ENCODE assay signal across 11 cellular contexts in genomic region chr9:2481216-2481615, GRCh38.
"Had no signal": no experiment of that assay in that cellular context is flagged by ENCODE, and none has a peak within 500 bp of the region (broad histone marks: within the 10 kb centered on the region; RNA-seq: fewer than 3 reads in every experiment).

No MANE protein-coding gene starts in this region.

- H3K27ac Mint-ChIP-seq: H9, HFFc6, IgD-negative memory B cell had no signal

- FAIRE-seq: H1, H54, HepG2, K562 had no signal

- H3K4me3 Mint-ChIP-seq: H9, HFFc6, IgD-negative memory B cell had no signal

- H3K4me3 ChIP-seq: GM23248, K562 had no signal

- DNase-seq: GM23248, H9, HCEC 1CT, HFFc6, KG1 had no signal

- ATAC-seq: HepG2, K562 had no signal

- H3K27me3 Mint-ChIP-seq: IgD-negative memory B cell had no signal

- H3K9me3 Mint-ChIP-seq: HFFc6 had no signal

- H3K4me1 Mint-ChIP-seq: IgD-negative memory B cell had no signal

- H3K27ac ChIP-seq: GM23248, HL-60 had no signal

- H3K36me3 Mint-ChIP-seq: IgD-negative memory B cell had no signal
